ENCODE assay signal across 8 cellular contexts in the genomic region with DNA sequence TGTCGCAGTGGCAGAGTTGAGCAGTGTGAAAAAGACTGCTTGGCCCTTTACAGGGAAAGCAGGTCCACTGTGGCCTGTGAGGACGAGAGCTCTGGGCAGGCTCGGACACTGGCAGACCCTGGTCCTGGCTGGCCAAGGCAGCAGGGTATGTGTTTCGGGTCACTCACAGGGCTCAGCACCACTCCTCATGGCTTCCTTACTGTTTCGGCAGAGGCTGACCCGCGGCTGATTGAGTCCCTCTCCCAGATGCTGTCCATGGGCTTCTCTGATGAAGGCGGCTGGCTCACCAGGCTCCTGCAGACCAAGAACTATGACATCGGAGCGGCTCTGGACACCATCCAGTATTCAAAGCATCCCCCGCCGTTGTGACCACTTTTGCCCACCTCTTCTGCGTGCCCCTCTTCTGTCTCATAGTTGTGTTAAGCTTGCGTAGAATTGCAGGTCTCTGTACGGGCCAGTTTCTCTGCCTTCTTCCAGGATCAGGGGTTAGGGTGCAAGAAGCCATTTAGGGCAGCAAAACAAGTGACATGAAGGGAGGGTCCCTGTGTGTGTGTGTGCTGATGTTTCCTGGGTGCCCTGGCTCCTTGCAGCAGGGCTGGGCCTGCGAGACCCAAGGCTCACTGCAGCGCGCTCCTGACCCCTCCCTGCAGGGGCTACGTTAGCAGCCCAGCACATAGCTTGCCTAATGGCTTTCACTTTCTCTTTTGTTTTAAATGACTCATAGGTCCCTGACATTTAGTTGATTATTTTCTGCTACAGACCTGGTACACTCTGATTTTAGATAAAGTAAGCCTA. TPM values are rescaled to one million over a fixed set of nuclear protein-coding genes. Genes with fewer than 3 reads are reported as not detected.
DNase-seq lines count a peak whose midpoint lies in the region; ATAC-seq lines count a peak whose summit lies in the region.

No MANE protein-coding gene starts in this region.

- no peaks in the 10 kb centered on the region for H3K27me3 ChIP-seq in naive thymus-derived CD4-positive, alpha-beta T cell (ENCODE audit: control insufficient read depth in 2 of 2, insufficient read depth in 2 of 2, low read length in 2 of 2)

- H3K4me1 Mint-ChIP-seq in activated naive CD8-positive, alpha-beta T cell treated with anti-CD3 and anti-CD28 coated beads, Interleukin-2, amount 10 ng/mL, durations not matched to agents 7 days and 5 days: peaks cover 13% of the 10 kb centered on the region
- peaks cover 12 to 26% (median 15%) of the 10 kb centered on the region in 7 donors for H3K4me1 Mint-ChIP-seq in naive thymus-derived CD4-positive, alpha-beta T cell

- H3K36me3 ChIP-seq in naive thymus-derived CD4-positive, alpha-beta T cell (ENCODE audit: control insufficient read depth in 2 of 3, insufficient read depth in 3 of 3, low read length in 3 of 3): peaks cover 22 to 83% (median 25%) of the 10 kb centered on the region in 3 experiments

- peak overlapping the region; percentile 89 for H3K27ac Mint-ChIP-seq in activated naive CD8-positive, alpha-beta T cell treated with anti-CD3 and anti-CD28 coated beads, Interleukin-2, amount 10 ng/mL, durations not matched to agents 7 days and 5 days
- peak overlapping the region; percentile 77 to 93 (median 88) for H3K27ac Mint-ChIP-seq in naive thymus-derived CD4-positive, alpha-beta T cell

- H3K27me3 Mint-ChIP-seq in activated naive CD8-positive, alpha-beta T cell treated with anti-CD3 and anti-CD28 coated beads, Interleukin-2, amount 10 ng/mL, durations not matched to agents 7 days and 5 days: no peaks in the 10 kb centered on the region
- no peaks in the 10 kb centered on the region for H3K27me3 Mint-ChIP-seq in naive thymus-derived CD4-positive, alpha-beta T cell

- H3K4me1 ChIP-seq in naive thymus-derived CD4-positive, alpha-beta T cell (ENCODE audit: control insufficient read depth in 2 of 2, insufficient read depth in 2 of 2, low read length in 2 of 2): peaks cover 8 to 19% of the 10 kb centered on the region in 2 donors

- DNase-seq in OCI-M1 (lab: John Stamatoyannopoulos, UW): peak; percentile 85
- peak; percentile 60 for DNase-seq in activated naive CD8-positive, alpha-beta T cell treated with anti-CD3 and anti-CD28 coated beads, Interleukin-2, amount 10 ng/mL, durations not matched to agents 7 days and 5 days
- DNase-seq in naive thymus-derived CD4-positive, alpha-beta T cell: peak in 7 of 9 donors; percentile 23 to 67 (median 47)
- DNase-seq in medulla oblongata (ENCODE audit: extremely low spot score): no peak
- no peak for DNase-seq in 8988T

- POLR2A ChIA-PET in activated naive CD8-positive, alpha-beta T cell treated with anti-CD3 and anti-CD28 coated beads, Interleukin-2, amount 10 ng/mL, durations not matched to agents 7 days and 5 days (lab: Charles Lee): interaction anchor here (1.0 to 2.4 kb wide), 4 partner anchors 14 to 213 kb away, joined by 3 to 14 read pairs (median 5); a partner anchor contains a TSS
- POLR2A ChIA-PET in naive thymus-derived CD4-positive, alpha-beta T cell (lab: Charles Lee): interaction anchor here (0.6 to 1.9 kb wide), 5 partner anchors 9 to 731 kb away, joined by 3 to 6 read pairs (median 4); a partner anchor contains a TSS

- peak overlapping the region; percentile 66 for H3K4me3 Mint-ChIP-seq in activated naive CD8-positive, alpha-beta T cell treated with anti-CD3 and anti-CD28 coated beads, Interleukin-2, amount 10 ng/mL, durations not matched to agents 7 days and 5 days
- H3K4me3 Mint-ChIP-seq in naive thymus-derived CD4-positive, alpha-beta T cell: peak overlapping the region in 9 of 10 donors; percentile 1 to 78 (median 45)

- H3K36me3 Mint-ChIP-seq in activated naive CD8-positive, alpha-beta T cell treated with anti-CD3 and anti-CD28 coated beads, Interleukin-2, amount 10 ng/mL, durations not matched to agents 7 days and 5 days: peaks cover 28% of the 10 kb centered on the region
- H3K36me3 Mint-ChIP-seq in naive thymus-derived CD4-positive, alpha-beta T cell: peaks cover 13 to 60% (median 35%) of the 10 kb centered on the region in 5 donors

- no peaks in the 10 kb centered on the region for H3K9me3 Mint-ChIP-seq in activated naive CD8-positive, alpha-beta T cell treated with anti-CD3 and anti-CD28 coated beads, Interleukin-2, amount 10 ng/mL, durations not matched to agents 7 days and 5 days
- peaks cover 0 to 2% (median 0%) of the 10 kb centered on the region in 11 donors for H3K9me3 Mint-ChIP-seq in naive thymus-derived CD4-positive, alpha-beta T cell

- intact Hi-C loops in naive thymus-derived CD4-positive, alpha-beta T cell (cut with micrococcal nuclease): loop anchor here (1.0 to 2.0 kb wide), 3 partner anchors 15 to 34 kb away; a partner anchor contains a TSS

- H3K9me3 ChIP-seq in naive thymus-derived CD4-positive, alpha-beta T cell (ENCODE audit: control insufficient read depth in 2 of 3, low read length in 3 of 3): no peaks in the 10 kb centered on the region

- ATAC-seq in GM18867 (IDR thresholded peaks at IDR 0.05; ENCODE audit: unreplicated experiment) (peak; percentile 73), HG03520 (IDR thresholded peaks at IDR 0.05; ENCODE audit: unreplicated experiment) (no peak), HG03097 (IDR thresholded peaks at IDR 0.05; ENCODE audit: low FRiP score, unreplicated experiment) (no peak)
- peak; percentile 96 for ATAC-seq in activated naive CD8-positive, alpha-beta T cell treated with anti-CD3 and anti-CD28 coated beads, Interleukin-2, amount 10 ng/mL, durations not matched to agents 7 days and 5 days (ENCODE audit: low read depth)
- ATAC-seq in naive thymus-derived CD4-positive, alpha-beta T cell: peak; percentile 87

- H3K27ac ChIP-seq in naive thymus-derived CD4-positive, alpha-beta T cell (ENCODE audit: low read depth, low read length): peak overlapping the region; percentile 69

- CTCF ChIA-PET in naive thymus-derived CD4-positive, alpha-beta T cell (lab: Charles Lee): interaction anchor here (1.3 kb wide), 1 partner anchor 35 kb away, joined by 5 read pairs; no protein-coding TSS in a partner anchor

- H3K4me3 ChIP-seq in naive thymus-derived CD4-positive, alpha-beta T cell (ENCODE audit: low read length): no peak overlapping the region

RNA-seq across cellular contexts. Expression of a gene that starts 15.7 kb away (rescaled TPM):
- total RNA-seq in activated naive CD8-positive, alpha-beta T cell treated with anti-CD3 and anti-CD28 coated beads, Interleukin-2, amount 10 ng/mL, durations not matched to agents 7 days and 5 days: 100 to 1,000 TPM; 196 to 216 TPM
- total RNA-seq in naive thymus-derived CD4-positive, alpha-beta T cell: 100 to 1,000 TPM; 173 to 309 (median 233) TPM
- polyA plus RNA-seq in naive thymus-derived CD4-positive, alpha-beta T cell: 100 to 1,000 TPM; 129 to 178 TPM

RNA-seq across cellular contexts. Expression of a gene that starts 22.2 kb away (rescaled TPM):
- total RNA-seq in activated naive CD8-positive, alpha-beta T cell treated with anti-CD3 and anti-CD28 coated beads, Interleukin-2, amount 10 ng/mL, durations not matched to agents 7 days and 5 days: 10 to 100 TPM; 46.1 to 47.4 TPM
- total RNA-seq in naive thymus-derived CD4-positive, alpha-beta T cell: 100 to 1,000 TPM in 2 of 5 experiments, 10 to 100 TPM in 3; 27.9 to 133 (median 43.3) TPM
- 10 to 100 TPM; 19.4 to 23.8 TPM for polyA plus RNA-seq in naive thymus-derived CD4-positive, alpha-beta T cell

RNA-seq across cellular contexts. Expression of a gene that starts 29.8 kb away (rescaled TPM):
- total RNA-seq in activated naive CD8-positive, alpha-beta T cell treated with anti-CD3 and anti-CD28 coated beads, Interleukin-2, amount 10 ng/mL, durations not matched to agents 7 days and 5 days: 100 to 1,000 TPM; 118 TPM
- total RNA-seq in naive thymus-derived CD4-positive, alpha-beta T cell: 100 to 1,000 TPM in 4 of 5 experiments, 10 to 100 TPM in 1; 98.3 to 143 (median 118) TPM
- 10 to 100 TPM; 12.3 to 19.0 TPM for polyA plus RNA-seq in naive thymus-derived CD4-positive, alpha-beta T cell

RNA-seq across cellular contexts. Expression of a gene that starts 42.6 kb away (rescaled TPM):
- 1 to 10 TPM; 5.7 to 6.3 TPM for total RNA-seq in activated naive CD8-positive, alpha-beta T cell treated with anti-CD3 and anti-CD28 coated beads, Interleukin-2, amount 10 ng/mL, durations not matched to agents 7 days and 5 days
- 1 to 10 TPM; 2.0 to 8.1 (median 6.0) TPM for total RNA-seq in naive thymus-derived CD4-positive, alpha-beta T cell
- polyA plus RNA-seq in naive thymus-derived CD4-positive, alpha-beta T cell: 1 to 10 TPM in 1 of 2 donors, under 1 TPM in 1; 0.97 to 1.2 TPM

Comparison
In these comparisons a context has a peak if more than half of its experiments do, and no peak if none do; other contexts are left out.
1. ATAC-seq: peak in GM18867 (single experiment), activated naive CD8-positive, alpha-beta T cell treated with anti-CD3 and anti-CD28 coated beads, Interleukin-2, amount 10 ng/mL, durations not matched to agents 7 days and 5 days (single experiment) and naive thymus-derived CD4-positive, alpha-beta T cell (single experiment); none in HG03520 (single experiment) and HG03097 (single experiment).
2. DNase-seq: peak in OCI-M1 (single experiment), activated naive CD8-positive, alpha-beta T cell treated with anti-CD3 and anti-CD28 coated beads, Interleukin-2, amount 10 ng/mL, durations not matched to agents 7 days and 5 days (single experiment) and naive thymus-derived CD4-positive, alpha-beta T cell (7 of 9); none in medulla oblongata (single experiment) and 8988T (single experiment).